13 cellular contexts compared by ENCODE assay signal in the genomic region with DNA sequence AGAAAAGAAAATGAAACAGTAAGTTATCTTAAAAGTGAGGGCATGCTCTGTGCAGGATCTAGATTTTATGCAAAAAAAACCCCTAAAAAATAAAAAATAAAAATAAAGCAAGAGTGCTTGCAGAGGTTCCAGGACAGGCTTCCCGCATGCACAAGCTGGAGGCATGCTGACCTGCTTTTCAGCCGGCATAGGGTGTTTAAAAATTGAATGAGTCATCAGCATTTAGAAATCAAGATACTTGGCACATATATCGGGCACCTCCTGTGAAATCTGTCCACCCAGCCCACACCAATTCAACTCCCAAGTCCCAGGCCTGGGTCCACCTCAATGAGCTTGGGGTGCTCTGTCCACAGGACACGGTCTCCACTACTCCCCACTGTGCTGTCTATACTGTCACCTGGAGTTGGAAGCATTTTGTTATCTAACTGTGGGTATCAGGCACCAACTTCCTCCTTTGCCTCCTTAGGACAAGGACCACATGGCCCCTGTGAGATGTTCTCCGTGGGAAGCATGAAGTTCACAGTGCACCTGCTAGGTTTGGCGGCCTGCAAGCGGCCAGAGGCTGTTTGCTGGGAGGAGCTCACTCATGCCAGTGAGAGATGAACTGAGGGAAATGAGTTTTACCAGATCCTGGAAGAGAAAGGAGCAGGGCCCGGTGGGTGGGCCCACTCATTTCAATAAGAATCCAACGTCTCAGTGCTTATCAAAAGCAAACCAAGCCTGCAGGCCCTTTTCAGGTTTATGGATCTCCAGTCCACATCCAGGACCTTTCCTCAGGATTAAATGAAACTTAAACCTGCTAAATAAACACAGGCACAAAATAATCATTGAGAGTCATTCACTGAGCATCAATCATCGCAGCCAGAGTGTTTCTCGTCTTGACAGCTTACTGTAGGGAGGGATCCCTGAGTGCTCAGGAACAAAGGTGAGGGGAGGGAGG.
DNase-seq lines count a peak whose midpoint lies in the region; ATAC-seq, FAIRE-seq and TF ChIP-seq lines count a peak whose summit lies in the region.
"Had no signal": no experiment of that assay in that cellular context is flagged by ENCODE, and none has a peak within 500 bp of the region (broad histone marks: within the 10 kb centered on the region; RNA-seq: fewer than 3 reads in every experiment).

No MANE protein-coding gene starts in this region.

- H3K9ac ChIP-seq in K562 (ENCODE audit: insufficient read depth in 1 of 2, low read depth in 2 of 2, low read length in 2 of 2), result no peak overlapping the region

- peaks cover 0 to 10% of the 10 kb centered on the region in 2 experiments; a peak in 4 of 5 replicates for H3K4me1 ChIP-seq in K562 (replicated peaks in 1 of 2; ENCODE audit: control insufficient read depth in 2 of 2, insufficient read depth in 2 of 2, low read length in 2 of 2)
- H3K4me1 ChIP-seq: esophagus muscularis mucosa, suprapubic skin had no signal

- intact Hi-C loops in K562 (cut with micrococcal nuclease), result no loop called here

- no TSS peak for BruUV-seq in K562 (replicated peaks; lab: Mats Ljungman, UMichigan)

- H3K4me3 ChIP-seq in MG63 (no peak overlapping the region), K562 (no peak overlapping the region)
- H3K4me3 ChIP-seq: esophagus muscularis mucosa, suprapubic skin had no signal

- no peak overlapping the region for H2AFZ ChIP-seq in K562 (ENCODE audit: low read depth, low read length)

- no peak for TF ChIP-seq POLR2A in K562 (conservative IDR thresholded peaks at IDR 0.05)

- H3K79me2 ChIP-seq in K562 (ENCODE audit: control insufficient read depth, insufficient read depth, low read length), result no peaks in the 10 kb centered on the region

- no peaks in the 10 kb centered on the region for H3K9me3 ChIP-seq in MG63
- H3K9me3 ChIP-seq in K562 (replicated peaks; ENCODE audit: control insufficient read depth, insufficient read depth, low read depth, low read length), result no peaks in the 10 kb centered on the region
- H3K9me3 ChIP-seq: esophagus muscularis mucosa, suprapubic skin had no signal

- H3K27me3 ChIP-seq in MG63, result no peaks in the 10 kb centered on the region
- no peaks in the 10 kb centered on the region for H3K27me3 ChIP-seq in K562 (ENCODE audit: control insufficient read depth in 2 of 2, insufficient read depth in 2 of 2, low read length in 2 of 2)

- peak; percentile 21 for DNase-seq in MG63
- DNase-seq in NCI-H2107 treated with DMSO at 0.1 percent for 48 hours (lab: John Stamatoyannopoulos, UW; ENCODE audit: unreplicated experiment), result peak; percentile 65
- DNase-seq in K562 (ENCODE audit: extremely low read depth in 1 of 4, low spot score in 3 of 4), result no peak
- no peak for DNase-seq in omental fat pad (ENCODE audit: low spot score)
- no peak for DNase-seq in NCI-H2171 treated with DMSO at 0.1 percent for 48 hours (lab: John Stamatoyannopoulos, UW)
- DNase-seq in DMS 273 (lab: John Stamatoyannopoulos, UW; ENCODE audit: unreplicated experiment), result no peak
- DNase-seq: activated CD8-positive, alpha-beta T cell treated with anti-CD3 and anti-CD28 coated beads for 36 hours; CD8-positive, alpha-beta T cell had no signal

- FAIRE-seq in K562 (lab: Jason Lieb, UNC), result no peak

- TF ChIP-seq CTCF in K562 (IDR thresholded peaks at IDR 0.05 in 2 of 3, conservative IDR thresholded peaks at IDR 0.05 in 1 of 3; ENCODE audit: insufficient read depth in 2 of 3, low read depth in 1 of 3, low read length in 3 of 3) (no peak), omental fat pad (IDR thresholded peaks at IDR 0.05) (no peak)

- no peak for TF ChIP-seq RAD21 in K562 (CRISPR knock-in tag; conservative IDR thresholded peaks at IDR 0.05 in 1 of 2, IDR thresholded peaks at IDR 0.05 in 1 of 2)

- H3K4me2 ChIP-seq in K562 (ENCODE audit: insufficient read depth, low read length), result no peak overlapping the region

- CTCF ChIA-PET in K562 (lab: Yijun Ruan, JAX; ENCODE audit: low intra/inter-chr PET ratio), result no interaction called here

- no peak for TF ChIP-seq EP300 in K562 (IDR thresholded peaks at IDR 0.05; ENCODE audit: low read length)

- WGBS in K562 (ENCODE audit: insufficient coverage, low coverage, missing lambda C conversion rate), result 15% methylated on average over 10 of the region's 11 CpGs

- H4K20me1 ChIP-seq in K562 (replicated peaks; ENCODE audit: control insufficient read depth, insufficient read depth, low read length), result no peaks in the 10 kb centered on the region

- no peaks in the 10 kb centered on the region for H3K9me1 ChIP-seq in K562 (ENCODE audit: control insufficient read depth, insufficient read depth, low read length)

- POLR2A ChIA-PET in K562 (lab: Yijun Ruan, JAX), result no interaction called here

- H3K36me3 ChIP-seq in MG63 (no peaks in the 10 kb centered on the region), K562 (ENCODE audit: control insufficient read depth, insufficient read depth, low read length) (no peaks in the 10 kb centered on the region)
- H3K36me3 ChIP-seq: esophagus muscularis mucosa, suprapubic skin had no signal

- ATAC-seq in K562 (no peak; the same call in 2 of the 3 replicates), omental fat pad (ENCODE audit: low FRiP score) (peak; percentile 88), GM21619 (IDR thresholded peaks at IDR 0.05; ENCODE audit: unreplicated experiment) (no peak), HG03432 (IDR thresholded peaks at IDR 0.05; ENCODE audit: unreplicated experiment) (no peak)
- ATAC-seq: activated CD8-positive, alpha-beta T cell treated with anti-CD3 and anti-CD28 coated beads for 36 hours; CD8-positive, alpha-beta T cell; sciatic nerve had no signal

- in situ Hi-C loops in K562 (cut with MboI), result no loop called here

- H3K27ac ChIP-seq in K562 (ENCODE audit: extremely low read depth, low read depth, low read length), result no peak overlapping the region
- H3K27ac ChIP-seq: esophagus muscularis mucosa, suprapubic skin had no signal

TF ChIP-seq in K562, 482 proteins besides CTCF, POLR2A, EP300 and RAD21:
- TF ChIP-seq ZNF561 (CRISPR knock-in tag; conservative IDR thresholded peaks at IDR 0.05) (no peak), L3MBTL2 (IDR thresholded peaks at IDR 0.05) (0 out of 2 replicates have a peak, but pooled peaks have one; percentile 38), ZNF764 (CRISPR knock-in tag; IDR thresholded peaks at IDR 0.05; ENCODE audit: low read depth) (no peak), ZNF77 (CRISPR knock-in tag; IDR thresholded peaks at IDR 0.05) (no peak), MEIS2 (IDR thresholded peaks at IDR 0.05; ENCODE audit: partially characterized antibody) (peak; percentile 85), CTBP1 (IDR thresholded peaks at IDR 0.05; ENCODE audit: borderline replicate concordance) (peak; percentile 71)
- TF ChIP-seq, protein P1, sequence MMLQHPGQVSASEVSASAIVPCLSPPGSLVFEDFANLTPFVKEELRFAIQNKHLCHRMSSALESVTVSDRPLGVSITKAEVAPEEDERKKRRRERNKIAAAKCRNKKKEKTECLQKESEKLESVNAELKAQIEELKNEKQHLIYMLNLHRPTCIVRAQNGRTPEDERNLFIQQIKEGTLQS (IDR thresholded peaks at IDR 0.05), result peak; percentile 22; the same call in 1 of the 2 replicates
- TF ChIP-seq, protein P1 (CRISPR knock-in tag; conservative IDR thresholded peaks at IDR 0.05), result no peak
- TF ChIP-seq, protein P2, sequence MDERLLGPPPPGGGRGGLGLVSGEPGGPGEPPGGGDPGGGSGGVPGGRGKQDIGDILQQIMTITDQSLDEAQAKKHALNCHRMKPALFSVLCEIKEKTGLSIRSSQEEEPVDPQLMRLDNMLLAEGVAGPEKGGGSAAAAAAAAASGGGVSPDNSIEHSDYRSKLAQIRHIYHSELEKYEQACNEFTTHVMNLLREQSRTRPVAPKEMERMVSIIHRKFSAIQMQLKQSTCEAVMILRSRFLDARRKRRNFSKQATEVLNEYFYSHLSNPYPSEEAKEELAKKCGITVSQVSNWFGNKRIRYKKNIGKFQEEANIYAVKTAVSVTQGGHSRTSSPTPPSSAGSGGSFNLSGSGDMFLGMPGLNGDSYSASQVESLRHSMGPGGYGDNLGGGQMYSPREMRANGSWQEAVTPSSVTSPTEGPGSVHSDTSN (CRISPR knock-in tag; IDR thresholded peaks at IDR 0.05; ENCODE audit: low read depth), result no peak
- TF ChIP-seq, protein P2 (tag; conservative IDR thresholded peaks at IDR 0.05; ENCODE audit: low read depth), result peak; percentile 78
- TF ChIP-seq, protein P3, sequence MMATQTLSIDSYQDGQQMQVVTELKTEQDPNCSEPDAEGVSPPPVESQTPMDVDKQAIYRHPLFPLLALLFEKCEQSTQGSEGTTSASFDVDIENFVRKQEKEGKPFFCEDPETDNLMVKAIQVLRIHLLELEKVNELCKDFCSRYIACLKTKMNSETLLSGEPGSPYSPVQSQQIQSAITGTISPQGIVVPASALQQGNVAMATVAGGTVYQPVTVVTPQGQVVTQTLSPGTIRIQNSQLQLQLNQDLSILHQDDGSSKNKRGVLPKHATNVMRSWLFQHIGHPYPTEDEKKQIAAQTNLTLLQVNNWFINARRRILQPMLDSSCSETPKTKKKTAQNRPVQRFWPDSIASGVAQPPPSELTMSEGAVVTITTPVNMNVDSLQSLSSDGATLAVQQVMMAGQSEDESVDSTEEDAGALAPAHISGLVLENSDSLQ (IDR thresholded peaks at IDR 0.05), result peak; percentile 48; the same call in 1 of the 2 replicates

Comparison
In these comparisons a context has a peak if more than half of its experiments do, and no peak if none do; other contexts are left out.
1. DNase-seq: peak in MG63 (single experiment) and NCI-H2107 treated with DMSO at 0.1 percent for 48 hours (single experiment); none in K562 (0 of 4), omental fat pad (single experiment), NCI-H2171 treated with DMSO at 0.1 percent for 48 hours (single experiment) and DMS 273 (single experiment).